In genomic region chr13:91399189-91400093, GRCh38 we compare ENCODE assay signal across 8 cellular contexts. TPM values are rescaled to one million over a fixed set of nuclear protein-coding genes. Genes with fewer than 3 reads are reported as not detected.
A peak's percentile ranks its signal among the peaks of the same experiment; 100 is the strongest.
DNase-seq lines count a peak whose midpoint lies in the region; ATAC-seq and TF ChIP-seq lines count a peak whose summit lies in the region.

No MANE protein-coding gene starts in this region.

- ATAC-seq in HG02763 (IDR thresholded peaks at IDR 0.05; ENCODE audit: unreplicated experiment): peak; percentile 5
- ATAC-seq in activated naive CD8-positive, alpha-beta T cell treated with anti-CD3 and anti-CD28 coated beads, Interleukin-2, amount 50 U/mL, for 24 hours: peak; percentile 2

- no peaks in the 10 kb centered on the region for H3K9me3 ChIP-seq in MG63

- peaks cover 68% of the 10 kb centered on the region for H3K27me3 Mint-ChIP-seq in activated naive CD8-positive, alpha-beta T cell treated with anti-CD3 and anti-CD28 coated beads, Interleukin-2, amount 50 U/mL, for 24 hours
- H3K27me3 Mint-ChIP-seq in type B pancreatic cell: peaks cover 84% of the 10 kb centered on the region

- H3K36me3 Mint-ChIP-seq in activated naive CD8-positive, alpha-beta T cell treated with anti-CD3 and anti-CD28 coated beads, Interleukin-2, amount 50 U/mL, for 24 hours (ENCODE audit: low read depth): no peaks in the 10 kb centered on the region
- H3K36me3 Mint-ChIP-seq in type B pancreatic cell: no peaks in the 10 kb centered on the region

- peak overlapping the region; percentile 77 for H3K4me3 Mint-ChIP-seq in activated naive CD8-positive, alpha-beta T cell treated with anti-CD3 and anti-CD28 coated beads, Interleukin-2, amount 50 U/mL, for 24 hours
- peak overlapping the region; percentile 82 for H3K4me3 Mint-ChIP-seq in type B pancreatic cell

- no peaks in the 10 kb centered on the region for H3K36me3 ChIP-seq in MG63

- TF ChIP-seq CTCF in GM12875 (IDR thresholded peaks at IDR 0.05; ENCODE audit: borderline replicate concordance, insufficient read depth, low read depth, low read length) (no peak), type B pancreatic cell (conservative IDR thresholded peaks at IDR 0.05) (no peak)

- H3K9me3 Mint-ChIP-seq in activated naive CD8-positive, alpha-beta T cell treated with anti-CD3 and anti-CD28 coated beads, Interleukin-2, amount 50 U/mL, for 24 hours: no peaks in the 10 kb centered on the region
- no peaks in the 10 kb centered on the region for H3K9me3 Mint-ChIP-seq in type B pancreatic cell

- peaks cover 31% of the 10 kb centered on the region for H3K27me3 ChIP-seq in MG63

- H3K27ac Mint-ChIP-seq in activated naive CD8-positive, alpha-beta T cell treated with anti-CD3 and anti-CD28 coated beads, Interleukin-2, amount 50 U/mL, for 24 hours: no peak overlapping the region
- no peak overlapping the region for H3K27ac Mint-ChIP-seq in type B pancreatic cell

- H3K4me3 ChIP-seq in GM12875 (ENCODE audit: low read depth, low read length) (peak overlapping the region; percentile 82), MG63 (no peak overlapping the region)

- peak; percentile 14 for DNase-seq in activated naive CD8-positive, alpha-beta T cell treated with anti-CD3 and anti-CD28 coated beads, Interleukin-2, amount 50 U/mL, for 24 hours
- peak; percentile 25 for DNase-seq in medulla oblongata (ENCODE audit: extremely low spot score)
- no peak for DNase-seq in type B pancreatic cell (ENCODE audit: extremely low spot score, unreplicated experiment)
- no peak for DNase-seq in NCI-H1092 (lab: John Stamatoyannopoulos, UW)
- DNase-seq in MG63: no peak
- no peak for DNase-seq in SIG-M5 (lab: John Stamatoyannopoulos, UW)

- H3K4me1 Mint-ChIP-seq in activated naive CD8-positive, alpha-beta T cell treated with anti-CD3 and anti-CD28 coated beads, Interleukin-2, amount 50 U/mL, for 24 hours: peaks cover 15% of the 10 kb centered on the region
- H3K4me1 Mint-ChIP-seq in type B pancreatic cell (ENCODE audit: unreplicated experiment): peaks cover 8% of the 10 kb centered on the region

RNA-seq across cellular contexts. Expression of gene GPC5, which starts 1.0 kb away (rescaled TPM):
- 2.8 and 4.2 TPM in 2 replicates for total RNA-seq in type B pancreatic cell (ENCODE audit: low replicate concordance)
- not detected in 2 replicates for total RNA-seq in MG63 (2014; rRNA removed; shearing (Covaris generic); ENCODE audit: low replicate concordance)

RNA-seq across cellular contexts. Expression of gene MIR17HG, which starts 52.0 kb away (rescaled TPM):
- 5.3 and 21.8 TPM in 2 replicates for total RNA-seq in type B pancreatic cell (ENCODE audit: low replicate concordance)
- total RNA-seq in MG63 (2014; rRNA removed; shearing (Covaris generic); ENCODE audit: low replicate concordance): 3.5 and 4.0 TPM in 2 replicates

Comparison
In these comparisons a context has a peak if more than half of its experiments do, and no peak if none do; other contexts are left out.
1. DNase-seq: peak in activated naive CD8-positive, alpha-beta T cell treated with anti-CD3 and anti-CD28 coated beads, Interleukin-2, amount 50 U/mL, for 24 hours (single experiment) and medulla oblongata (single experiment); none in type B pancreatic cell (single experiment), NCI-H1092 (single experiment), MG63 (single experiment) and SIG-M5 (single experiment).